ENCODE assay signal across 8 cellular contexts in the genomic region with DNA sequence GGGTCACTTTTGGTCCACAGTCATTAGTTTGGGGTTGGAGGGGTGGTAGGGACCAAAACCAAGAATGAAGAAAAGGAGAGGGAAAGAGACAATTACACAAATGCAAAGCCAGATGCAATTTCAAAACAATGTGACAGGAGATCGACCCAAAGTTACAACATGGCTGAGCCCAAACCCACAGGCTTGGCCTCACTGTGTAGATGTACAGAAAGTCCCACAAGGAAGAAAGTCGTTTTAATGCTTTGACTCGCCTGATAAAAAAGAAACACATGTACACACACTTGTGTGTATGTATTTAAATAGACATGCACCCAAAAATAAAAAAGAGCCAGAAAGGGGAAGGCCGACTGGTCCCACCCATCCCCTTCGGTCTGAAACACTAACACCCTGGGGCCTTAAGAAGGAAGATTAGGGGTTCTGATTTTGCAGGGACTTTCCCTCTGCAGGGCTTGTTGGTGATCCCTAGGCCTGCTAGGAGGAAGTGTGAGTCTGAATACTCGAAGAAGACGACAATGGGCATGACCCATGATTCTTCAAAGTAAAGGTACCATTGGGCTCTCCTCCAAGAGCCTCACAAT.
DNase-seq lines count a peak whose midpoint lies in the region; ATAC-seq and TF ChIP-seq lines count a peak whose summit lies in the region.

No MANE protein-coding gene starts in this region.

- H3K4me1 ChIP-seq in trophoblast cell (ENCODE audit: control insufficient read depth in 1 of 2, insufficient read depth in 2 of 2, low read length in 2 of 2), result peaks cover 0 to 2% of the 10 kb centered on the region in 2 experiments

- no peak overlapping the region for H3K9ac ChIP-seq in trophoblast cell (ENCODE audit: low read length)

- POLR2A ChIA-PET in RWPE1 (lab: Yijun Ruan, JAX; ENCODE audit: low non-redundant PET), result no interaction called here

- peaks cover 95% of the 10 kb centered on the region for H3K4me1 Mint-ChIP-seq in T-helper 1 cell treated with Interleukin-12 subunit alpha and Interleukin-12 subunit beta and Interleukin-4 antibody, amounts not matched to agents 30 μg/mL and 1 μg/mL, for 36 hours (ENCODE audit: low read depth)

- no peaks in the 10 kb centered on the region for H3K9me3 ChIP-seq in trophoblast cell (ENCODE audit: insufficient read depth, low read depth, low read length)

- H4K91ac ChIP-seq in trophoblast cell (ENCODE audit: low read depth, low read length), result no peak overlapping the region

- H3K27me3 ChIP-seq in trophoblast cell (ENCODE audit: insufficient read depth, low read length), result no peaks in the 10 kb centered on the region

- H3K4me3 Mint-ChIP-seq in T-helper 1 cell treated with Interleukin-12 subunit alpha and Interleukin-12 subunit beta and Interleukin-4 antibody, amounts not matched to agents 30 μg/mL and 1 μg/mL, for 36 hours, result peak overlapping the region; percentile 87

- H3K9me3 Mint-ChIP-seq in T-helper 1 cell treated with Interleukin-12 subunit alpha and Interleukin-12 subunit beta and Interleukin-4 antibody, amounts not matched to agents 30 μg/mL and 1 μg/mL, for 36 hours, result no peaks in the 10 kb centered on the region

- no peak overlapping the region for H3K14ac ChIP-seq in trophoblast cell (ENCODE audit: low read length)

- H3K23ac ChIP-seq in trophoblast cell (ENCODE audit: low read length), result no peak overlapping the region

- peaks cover 95% of the 10 kb centered on the region for H3K36me3 Mint-ChIP-seq in T-helper 1 cell treated with Interleukin-12 subunit alpha and Interleukin-12 subunit beta and Interleukin-4 antibody, amounts not matched to agents 30 μg/mL and 1 μg/mL, for 36 hours (ENCODE audit: low read depth)

- H3K79me1 ChIP-seq in trophoblast cell (ENCODE audit: low read length), result peaks cover 2% of the 10 kb centered on the region

- no peak overlapping the region for H3K27ac ChIP-seq in trophoblast cell (ENCODE audit: low read depth, low read length)
- H3K27ac ChIP-seq in RWPE1, result no peak overlapping the region

- peaks cover 28 to 50% of the 10 kb centered on the region in 2 experiments for H3K36me3 ChIP-seq in trophoblast cell (ENCODE audit: control insufficient read depth in 1 of 2, insufficient read depth in 2 of 2, low read length in 2 of 2)

- no peak overlapping the region for H4K8ac ChIP-seq in trophoblast cell (ENCODE audit: low read depth, low read length)

- H2BK12ac ChIP-seq in trophoblast cell (ENCODE audit: low read length), result no peak overlapping the region

- H2AFZ ChIP-seq in trophoblast cell (ENCODE audit: insufficient read depth, low read length, poor library complexity), result no peak overlapping the region

- CTCF ChIA-PET in RWPE1 (lab: Yijun Ruan, JAX), result interaction anchor here (0.8 to 1.5 kb wide), 2 partner anchors 147 to 311 kb away, joined by 5 to 8 read pairs; no protein-coding TSS in a partner anchor

- WGBS in trophoblast cell (ENCODE audit: extremely low coverage, insufficient coverage, insufficient read length), result no CpG with 5 or more reads among the region's 7 CpGs

- H4K12ac ChIP-seq in trophoblast cell (ENCODE audit: low read depth, low read length), result no peak overlapping the region

- no peak overlapping the region for H3K4me3 ChIP-seq in trophoblast cell (ENCODE audit: low read depth, low read length)

- TF ChIP-seq CTCF in RWPE1 (conservative IDR thresholded peaks at IDR 0.05; ENCODE audit: low read depth), result no peak

- no peak overlapping the region for H3K18ac ChIP-seq in trophoblast cell (ENCODE audit: low read length)

- H2AK5ac ChIP-seq in trophoblast cell (ENCODE audit: low read length), result no peak overlapping the region

- no peak overlapping the region for H2BK5ac ChIP-seq in trophoblast cell (ENCODE audit: low read depth, low read length, poor library complexity)

- H3K79me2 ChIP-seq in trophoblast cell (ENCODE audit: control insufficient read depth, insufficient read depth, low read length, poor library complexity), result peaks cover 2% of the 10 kb centered on the region

- peak overlapping the region; percentile 19 for H3K4ac ChIP-seq in trophoblast cell (ENCODE audit: low read depth, low read length)

- H3K4me2 ChIP-seq in trophoblast cell (ENCODE audit: low read length), result no peak overlapping the region

- H3K27ac Mint-ChIP-seq in T-helper 1 cell treated with Interleukin-12 subunit alpha and Interleukin-12 subunit beta and Interleukin-4 antibody, amounts not matched to agents 30 μg/mL and 1 μg/mL, for 36 hours, result peak overlapping the region; percentile 98

- H2BK120ac ChIP-seq in trophoblast cell (ENCODE audit: insufficient read depth, low read length, poor library complexity), result no peak overlapping the region

- ATAC-seq in GM19043 (IDR thresholded peaks at IDR 0.05; ENCODE audit: low read depth, unreplicated experiment), result peak; percentile 69
- ATAC-seq in HG02852 (IDR thresholded peaks at IDR 0.05; ENCODE audit: unreplicated experiment), result peak; percentile 79

- no peaks in the 10 kb centered on the region for H3K27me3 Mint-ChIP-seq in T-helper 1 cell treated with Interleukin-12 subunit alpha and Interleukin-12 subunit beta and Interleukin-4 antibody, amounts not matched to agents 30 μg/mL and 1 μg/mL, for 36 hours (ENCODE audit: low read depth)

- DNase-seq in trophoblast cell (no peak), RWPE1 (ENCODE audit: low spot score) (no peak), NCI-H1417 treated with DMSO at 0.1 percent for 48 hours (lab: John Stamatoyannopoulos, UW) (no peak), EL (no peak), cerebellum (ENCODE audit: low spot score) (no peak)
